In the genomic region with DNA sequence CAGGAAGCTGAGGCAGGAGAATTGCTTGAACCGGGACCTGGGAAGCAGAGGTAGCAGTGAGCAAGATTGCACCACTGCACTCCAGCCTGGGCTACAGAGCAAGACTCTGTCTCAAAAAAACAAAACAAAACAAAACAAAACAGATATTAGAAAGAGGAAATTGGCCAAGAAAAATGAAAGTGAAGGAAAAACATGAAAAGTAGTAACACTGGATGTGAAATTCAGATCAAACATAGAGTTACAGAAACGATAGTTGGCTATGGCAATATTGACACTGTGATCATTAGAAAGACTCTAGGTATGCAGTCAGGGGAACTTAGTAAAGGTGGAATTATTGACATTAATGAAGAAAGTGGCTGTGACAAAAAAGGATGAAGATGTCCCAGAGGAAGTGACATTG, we compare ENCODE assay signal across 25 cellular contexts. TPM values are rescaled to one million over a fixed set of nuclear protein-coding genes. Genes with fewer than 3 reads are reported as not detected.
DNase-seq lines count a peak whose midpoint lies in the region; ATAC-seq lines count a peak whose summit lies in the region.
"Had no signal": no experiment of that assay in that cellular context is flagged by ENCODE, and none has a peak within 500 bp of the region (broad histone marks: within the 10 kb centered on the region; RNA-seq: fewer than 3 reads in every experiment).

No MANE protein-coding gene starts in this region.

- no peak overlapping the region for H3K4me2 ChIP-seq in trophoblast cell (ENCODE audit: low read length)
- H3K4me2 ChIP-seq: PC-9 had no signal

- H3K27me3 ChIP-seq in trophoblast cell (ENCODE audit: insufficient read depth, low read length) = no peaks in the 10 kb centered on the region
- H3K27me3 ChIP-seq: left lung had no signal

- no peak overlapping the region for H3K4me3 ChIP-seq in trophoblast cell (ENCODE audit: low read depth, low read length)
- H3K4me3 ChIP-seq: left lung, PC-9, SK-N-MC had no signal

- H2AK5ac ChIP-seq in trophoblast cell (ENCODE audit: low read length) = no peak overlapping the region

- no peak overlapping the region for H3K4ac ChIP-seq in trophoblast cell (ENCODE audit: low read depth, low read length)

- H3K4me3 Mint-ChIP-seq in activated naive CD8-positive, alpha-beta T cell treated with anti-CD3 and anti-CD28 coated beads, Interleukin-2, amount 10 ng/mL, durations not matched to agents 7 days and 5 days = peak overlapping the region; percentile 34
- H3K4me3 Mint-ChIP-seq in activated naive CD8-positive, alpha-beta T cell treated with anti-CD3 and anti-CD28 coated beads for 36 hours = no peak overlapping the region
- H3K4me3 Mint-ChIP-seq: activated naive CD4-positive, alpha-beta T cell treated with anti-CD3 and anti-CD28 coated beads, Interleukin-2, amount 50 U/mL, for 24 hours; brain; CD8-positive, alpha-beta memory T cell; HFFc6 had no signal

- H3K4me1 ChIP-seq in trophoblast cell (ENCODE audit: control insufficient read depth in 1 of 2, insufficient read depth in 2 of 2, low read length in 2 of 2) = no peaks in the 10 kb centered on the region

- peaks cover 42% of the 10 kb centered on the region for H3K4me1 Mint-ChIP-seq in activated naive CD8-positive, alpha-beta T cell treated with anti-CD3 and anti-CD28 coated beads, Interleukin-2, amount 10 ng/mL, durations not matched to agents 7 days and 5 days
- peaks cover 32% of the 10 kb centered on the region for H3K4me1 Mint-ChIP-seq in activated naive CD8-positive, alpha-beta T cell treated with anti-CD3 and anti-CD28 coated beads for 36 hours

- no peaks in the 10 kb centered on the region for H3K9me3 Mint-ChIP-seq in activated naive CD8-positive, alpha-beta T cell treated with anti-CD3 and anti-CD28 coated beads, Interleukin-2, amount 10 ng/mL, durations not matched to agents 7 days and 5 days
- no peaks in the 10 kb centered on the region for H3K9me3 Mint-ChIP-seq in activated naive CD8-positive, alpha-beta T cell treated with anti-CD3 and anti-CD28 coated beads for 36 hours
- H3K9me3 Mint-ChIP-seq: activated naive CD4-positive, alpha-beta T cell treated with anti-CD3 and anti-CD28 coated beads, Interleukin-2, amount 50 U/mL, for 24 hours; CD8-positive, alpha-beta memory T cell; HFFc6 had no signal

- H4K12ac ChIP-seq in trophoblast cell (ENCODE audit: low read depth, low read length) = no peak overlapping the region

- DNase-seq in activated naive CD8-positive, alpha-beta T cell treated with anti-CD3 and anti-CD28 coated beads, Interleukin-2, amount 10 ng/mL, durations not matched to agents 7 days and 5 days = no peak
- no peak for DNase-seq in activated naive CD8-positive, alpha-beta T cell treated with anti-CD3 and anti-CD28 coated beads for 36 hours
- peak; percentile 8 for DNase-seq in NOMO-1 treated with dmso at 0.1 percent for 144 hours (lab: John Stamatoyannopoulos, UW; ENCODE audit: unreplicated experiment)
- no peak for DNase-seq in trophoblast cell
- no peak for DNase-seq in AG08396 (ENCODE audit: low spot score)
- DNase-seq in hypothalamus (lab: John Stamatoyannopoulos, UW) = no peak
- no peak for DNase-seq in stimulated activated CD4-positive, alpha-beta T cell treated with anti-CD3 and anti-CD28 coated beads, Interleukin-2, amount 100 ng/mL, for 24 hours
- DNase-seq: activated CD4-positive, alpha-beta T cell treated with anti-CD3 and anti-CD28 coated beads for 4 hours; activated T-cell treated with anti-CD3 and anti-CD28 coated beads for 4 hours; CD8-positive, alpha-beta memory T cell; cortex of kidney; DND-41; HFFc6; IMR-90; left lung; NCI-H2029 treated with DMSO at 0.1 percent for 48 hours; NCI-H510A; nucleus accumbens; PC-9; right cardiac atrium; T1000 had no signal

- H2BK5ac ChIP-seq in trophoblast cell (ENCODE audit: low read depth, low read length, poor library complexity) = no peak overlapping the region

- no peaks in the 10 kb centered on the region for H3K36me3 ChIP-seq in trophoblast cell (ENCODE audit: control insufficient read depth in 1 of 2, insufficient read depth in 2 of 2, low read length in 2 of 2)
- H3K36me3 ChIP-seq: left lung had no signal

- H4K8ac ChIP-seq in trophoblast cell (ENCODE audit: low read depth, low read length) = no peak overlapping the region

- H3K9me3 ChIP-seq in trophoblast cell (ENCODE audit: insufficient read depth, low read depth, low read length) = no peaks in the 10 kb centered on the region
- H3K9me3 ChIP-seq: left lung had no signal

- peak overlapping the region; percentile 58 for H3K27ac Mint-ChIP-seq in activated naive CD8-positive, alpha-beta T cell treated with anti-CD3 and anti-CD28 coated beads, Interleukin-2, amount 10 ng/mL, durations not matched to agents 7 days and 5 days
- H3K27ac Mint-ChIP-seq in activated naive CD8-positive, alpha-beta T cell treated with anti-CD3 and anti-CD28 coated beads for 36 hours = no peak overlapping the region
- H3K27ac Mint-ChIP-seq: activated naive CD4-positive, alpha-beta T cell treated with anti-CD3 and anti-CD28 coated beads, Interleukin-2, amount 50 U/mL, for 24 hours; brain; CD8-positive, alpha-beta memory T cell; HFFc6 had no signal

- no peak overlapping the region for H3K14ac ChIP-seq in trophoblast cell (ENCODE audit: low read length)

- no peak overlapping the region for H2BK12ac ChIP-seq in trophoblast cell (ENCODE audit: low read length)

- no peak overlapping the region for H3K23ac ChIP-seq in trophoblast cell (ENCODE audit: low read length)

- WGBS in trophoblast cell (ENCODE audit: extremely low coverage, insufficient coverage, insufficient read length) = no CpG with 5 or more reads among the region's 2 CpGs

- no peak overlapping the region for H4K91ac ChIP-seq in trophoblast cell (ENCODE audit: low read depth, low read length)

- no peaks in the 10 kb centered on the region for H3K79me2 ChIP-seq in trophoblast cell (ENCODE audit: control insufficient read depth, insufficient read depth, low read length, poor library complexity)

- no peaks in the 10 kb centered on the region for H3K27me3 Mint-ChIP-seq in activated naive CD8-positive, alpha-beta T cell treated with anti-CD3 and anti-CD28 coated beads, Interleukin-2, amount 10 ng/mL, durations not matched to agents 7 days and 5 days
- no peaks in the 10 kb centered on the region for H3K27me3 Mint-ChIP-seq in activated naive CD8-positive, alpha-beta T cell treated with anti-CD3 and anti-CD28 coated beads for 36 hours
- H3K27me3 Mint-ChIP-seq: activated naive CD4-positive, alpha-beta T cell treated with anti-CD3 and anti-CD28 coated beads, Interleukin-2, amount 50 U/mL, for 24 hours; brain had no signal

- no peak overlapping the region for H3K27ac ChIP-seq in trophoblast cell (ENCODE audit: low read depth, low read length)
- H3K27ac ChIP-seq: left lung, PC-9, SK-N-MC had no signal

- peaks cover 7% of the 10 kb centered on the region for H3K36me3 Mint-ChIP-seq in activated naive CD8-positive, alpha-beta T cell treated with anti-CD3 and anti-CD28 coated beads, Interleukin-2, amount 10 ng/mL, durations not matched to agents 7 days and 5 days
- H3K36me3 Mint-ChIP-seq in activated naive CD8-positive, alpha-beta T cell treated with anti-CD3 and anti-CD28 coated beads for 36 hours = no peaks in the 10 kb centered on the region
- H3K36me3 Mint-ChIP-seq: brain had no signal

- no peaks in the 10 kb centered on the region for H3K79me1 ChIP-seq in trophoblast cell (ENCODE audit: low read length)

- H3K18ac ChIP-seq in trophoblast cell (ENCODE audit: low read length) = no peak overlapping the region

- no peak overlapping the region for H2AFZ ChIP-seq in trophoblast cell (ENCODE audit: insufficient read depth, low read length, poor library complexity)
- H2AFZ ChIP-seq: PC-9 had no signal

- H2BK120ac ChIP-seq in trophoblast cell (ENCODE audit: insufficient read depth, low read length, poor library complexity) = no peak overlapping the region

- no peak for ATAC-seq in activated naive CD8-positive, alpha-beta T cell treated with anti-CD3 and anti-CD28 coated beads, Interleukin-2, amount 10 ng/mL, durations not matched to agents 7 days and 5 days (ENCODE audit: low read depth)
- peak; percentile 28 for ATAC-seq in HG02678 (IDR thresholded peaks at IDR 0.05; ENCODE audit: unreplicated experiment)
- ATAC-seq: left lung, right cardiac atrium had no signal

- no peak overlapping the region for H3K9ac ChIP-seq in trophoblast cell (ENCODE audit: low read length)

- POLR2A ChIA-PET in activated naive CD8-positive, alpha-beta T cell treated with anti-CD3 and anti-CD28 coated beads, Interleukin-2, amount 10 ng/mL, durations not matched to agents 7 days and 5 days (lab: Charles Lee) = interaction anchor here (1.2 kb wide), 1 partner anchor 12 kb away, joined by 3 read pairs; no protein-coding TSS in a partner anchor

RNA-seq across cellular contexts. Expression of gene TIPARP, which starts 13.2 kb away (rescaled TPM):
- total RNA-seq in activated naive CD8-positive, alpha-beta T cell treated with anti-CD3 and anti-CD28 coated beads, Interleukin-2, amount 10 ng/mL, durations not matched to agents 7 days and 5 days = 10 to 100 TPM; 50.9 to 59.9 TPM
- total RNA-seq in activated naive CD8-positive, alpha-beta T cell treated with anti-CD3 and anti-CD28 coated beads for 36 hours = 10 to 100 TPM; 26.9 to 27.0 TPM
- 31.9 and 33.4 TPM in 2 replicates for polyA plus RNA-seq in trophoblast cell (2013)
